17 cellular contexts compared by ENCODE assay signal in genomic region chr2:10367472-10368439, GRCh38.
"Had no signal": no experiment of that assay in that cellular context is flagged by ENCODE, and none has a peak within 500 bp of the region (broad histone marks: within the 10 kb centered on the region; RNA-seq: fewer than 3 reads in every experiment).

No MANE protein-coding gene starts in this region.

- H3K27ac Mint-ChIP-seq: activated CD4-positive, alpha-beta memory T cell treated with anti-CD3 and anti-CD28 coated beads, Interleukin-2, amount 10 ng/mL, durations not matched to agents 7 days and 5 days; activated CD4-positive, alpha-beta T cell treated with anti-CD3 and anti-CD28 coated beads for 36 hours; activated naive CD8-positive, alpha-beta T cell treated with anti-CD3 and anti-CD28 coated beads, Interleukin-2, amount 10 ng/mL, durations not matched to agents 7 days and 5 days; activated T-cell treated with anti-CD3 and anti-CD28 coated beads, Interleukin-2, amount 50 U/mL, for 72 hours; stimulated activated naive B cell treated with anti-CD40 and anti-IgM and Interleukin-4, amounts not matched to agents 10 μg/mL and 1 μg/mL and 100 μg/mL, for 72 hours had no signal

- H3K4me1 ChIP-seq: gastrocnemius medialis, psoas muscle had no signal

- H3K4me1 Mint-ChIP-seq: activated CD4-positive, alpha-beta memory T cell treated with anti-CD3 and anti-CD28 coated beads, Interleukin-2, amount 10 ng/mL, durations not matched to agents 7 days and 5 days had no signal

- H3K36me3 ChIP-seq: gastrocnemius medialis had no signal

- H3K27me3 ChIP-seq: gastrocnemius medialis had no signal

- H3K9me3 Mint-ChIP-seq: activated CD4-positive, alpha-beta memory T cell treated with anti-CD3 and anti-CD28 coated beads, Interleukin-2, amount 10 ng/mL, durations not matched to agents 7 days and 5 days; activated naive CD8-positive, alpha-beta T cell treated with anti-CD3 and anti-CD28 coated beads, Interleukin-2, amount 10 ng/mL, durations not matched to agents 7 days and 5 days; activated T-cell treated with anti-CD3 and anti-CD28 coated beads, Interleukin-2, amount 50 U/mL, for 72 hours; naive thymus-derived CD8-positive, alpha-beta T cell; stimulated activated naive B cell treated with anti-CD40 and anti-IgM and Interleukin-4, amounts not matched to agents 10 μg/mL and 1 μg/mL and 100 μg/mL, for 72 hours had no signal

- H3K4me3 ChIP-seq: gastrocnemius medialis, psoas muscle had no signal

- H3K36me3 Mint-ChIP-seq: activated naive CD8-positive, alpha-beta T cell treated with anti-CD3 and anti-CD28 coated beads, Interleukin-2, amount 10 ng/mL, durations not matched to agents 7 days and 5 days had no signal

- DNase-seq: activated CD4-positive, alpha-beta memory T cell treated with anti-CD3 and anti-CD28 coated beads, Interleukin-2, amount 10 ng/mL, durations not matched to agents 7 days and 5 days; activated CD4-positive, alpha-beta T cell treated with anti-CD3 and anti-CD28 coated beads for 36 hours; activated gamma-delta T cell treated with Interleukin-2 at 50 U/mL for 16 hours; activated naive CD8-positive, alpha-beta T cell treated with anti-CD3 and anti-CD28 coated beads, Interleukin-2, amount 10 ng/mL, durations not matched to agents 7 days and 5 days; activated T-cell treated with anti-CD3 and anti-CD28 coated beads, Interleukin-2, amount 50 U/mL, for 72 hours; aorta; gastrocnemius medialis; kidney glomerular epithelial cell; naive thymus-derived CD8-positive, alpha-beta T cell; nucleus accumbens; stimulated activated CD4-positive, alpha-beta T cell treated with anti-CD3 and anti-CD28 coated beads, Interleukin-2, amount 100 ng/mL, for 24 hours; stimulated activated naive B cell treated with anti-CD40 and anti-IgM and Interleukin-4, amounts not matched to agents 10 μg/mL and 1 μg/mL and 100 μg/mL, for 72 hours; T1000 had no signal

- ATAC-seq: activated CD4-positive, alpha-beta T cell treated with anti-CD3 and anti-CD28 coated beads for 36 hours; activated T-cell treated with anti-CD3 and anti-CD28 coated beads, Interleukin-2, amount 50 U/mL, for 72 hours; gastrocnemius medialis; naive thymus-derived CD8-positive, alpha-beta T cell; psoas muscle; sciatic nerve; stimulated activated naive B cell treated with anti-CD40 and anti-IgM and Interleukin-4, amounts not matched to agents 10 μg/mL and 1 μg/mL and 100 μg/mL, for 72 hours had no signal

- FAIRE-seq: endothelial cell of umbilical vein had no signal

- H3K9me3 ChIP-seq: gastrocnemius medialis, psoas muscle had no signal

- H3K27me3 Mint-ChIP-seq: activated CD4-positive, alpha-beta memory T cell treated with anti-CD3 and anti-CD28 coated beads, Interleukin-2, amount 10 ng/mL, durations not matched to agents 7 days and 5 days; activated CD4-positive, alpha-beta T cell treated with anti-CD3 and anti-CD28 coated beads for 36 hours; activated naive CD8-positive, alpha-beta T cell treated with anti-CD3 and anti-CD28 coated beads, Interleukin-2, amount 10 ng/mL, durations not matched to agents 7 days and 5 days; naive thymus-derived CD8-positive, alpha-beta T cell; stimulated activated naive B cell treated with anti-CD40 and anti-IgM and Interleukin-4, amounts not matched to agents 10 μg/mL and 1 μg/mL and 100 μg/mL, for 72 hours had no signal

- H3K27ac ChIP-seq: gastrocnemius medialis, psoas muscle, VCaP had no signal

- H3K4me3 Mint-ChIP-seq: activated CD4-positive, alpha-beta memory T cell treated with anti-CD3 and anti-CD28 coated beads, Interleukin-2, amount 10 ng/mL, durations not matched to agents 7 days and 5 days; activated CD4-positive, alpha-beta T cell treated with anti-CD3 and anti-CD28 coated beads for 36 hours; activated naive CD8-positive, alpha-beta T cell treated with anti-CD3 and anti-CD28 coated beads, Interleukin-2, amount 10 ng/mL, durations not matched to agents 7 days and 5 days; activated T-cell treated with anti-CD3 and anti-CD28 coated beads, Interleukin-2, amount 50 U/mL, for 72 hours; stimulated activated naive B cell treated with anti-CD40 and anti-IgM and Interleukin-4, amounts not matched to agents 10 μg/mL and 1 μg/mL and 100 μg/mL, for 72 hours had no signal
